Comparison of ENCODE assay signal across 23 cellular contexts in the genomic region with DNA sequence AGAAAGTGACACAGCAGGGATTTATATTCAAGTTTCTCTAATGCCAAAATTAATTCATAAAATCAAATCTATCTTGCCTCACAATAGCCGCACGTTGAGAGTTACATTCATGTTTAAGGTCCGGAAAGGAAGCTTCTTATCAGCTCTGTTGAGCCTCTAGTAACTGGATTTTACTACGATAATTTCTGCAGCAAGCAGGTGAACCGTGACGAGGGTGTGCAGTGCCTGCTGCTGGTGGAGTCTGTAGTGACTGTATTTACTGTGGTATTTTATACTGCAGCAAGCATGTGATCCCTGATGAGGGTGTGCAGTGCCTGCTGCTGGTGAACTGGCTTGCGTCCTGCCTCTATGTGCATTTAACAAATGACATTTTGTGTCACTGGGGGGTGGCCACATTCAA.
"Had no signal": no experiment of that assay in that cellular context is flagged by ENCODE, and none has a peak within 500 bp of the region (broad histone marks: within the 10 kb centered on the region; RNA-seq: fewer than 3 reads in every experiment).

No MANE protein-coding gene starts in this region.

- ATAC-seq: activated CD4-positive, alpha-beta T cell treated with anti-CD3 and anti-CD28 coated beads for 36 hours; activated CD8-positive, alpha-beta T cell treated with anti-CD3 and anti-CD28 coated beads, Interleukin-2, amount 10 ng/mL, durations not matched to agents 7 days and 5 days; left cardiac atrium; right lobe of liver; stimulated activated naive CD8-positive, alpha-beta T cell treated with anti-CD3 and anti-CD28 coated beads, Interleukin-15, Interleukin-2, amounts not matched to agents 100 U/mL and 50 U/mL, for 24 hours had no signal

- DNase-seq: activated CD4-positive, alpha-beta T cell treated with anti-CD3 and anti-CD28 coated beads for 36 hours; activated CD4-positive, CD25-positive, alpha-beta regulatory T cell; activated CD8-positive, alpha-beta T cell treated with anti-CD3 and anti-CD28 coated beads, Interleukin-2, amount 10 ng/mL, durations not matched to agents 7 days and 5 days; activated effector memory CD4-positive, alpha-beta T cell treated with Interleukin-2 at 50 U/mL for 16 hours; activated naive CD4-positive, alpha-beta T cell treated with Interleukin-2 at 50 U/mL for 16 hours; activated T-cell treated with anti-CD3 and anti-CD28 coated beads for 4 hours; anterior cingulate cortex; effector CD4-positive, alpha-beta T cell; esophagus squamous epithelium; foreskin melanocyte; left cardiac atrium; mammary epithelial cell; nephron progenitor cell; right lobe of liver; stimulated activated CD4-positive, alpha-beta T cell treated with anti-CD3 and anti-CD28 coated beads, Interleukin-4, amount 100 ng/mL, for 1 hour; stimulated activated naive CD8-positive, alpha-beta T cell treated with anti-CD3 and anti-CD28 coated beads, Interleukin-15, Interleukin-2, amounts not matched to agents 100 U/mL and 50 U/mL, for 24 hours; T-helper 2 cell; uterus had no signal

- H3K27ac Mint-ChIP-seq: activated CD4-positive, alpha-beta T cell treated with anti-CD3 and anti-CD28 coated beads for 36 hours; activated CD8-positive, alpha-beta T cell treated with anti-CD3 and anti-CD28 coated beads, Interleukin-2, amount 10 ng/mL, durations not matched to agents 7 days and 5 days; activated naive CD8-positive, alpha-beta T cell; dendritic cell treated with granulocyte-macrophage colony-stimulating factor and Interleukin-4, amounts not matched to agents 40 ng/mL and 50 ng/mL, for 4 days; nephron progenitor cell had no signal

- H3K9me3 Mint-ChIP-seq: dendritic cell treated with granulocyte-macrophage colony-stimulating factor and Interleukin-4, amounts not matched to agents 40 ng/mL and 50 ng/mL, for 4 days had no signal

- H3K27me3 Mint-ChIP-seq: activated naive CD8-positive, alpha-beta T cell; dendritic cell treated with granulocyte-macrophage colony-stimulating factor and Interleukin-4, amounts not matched to agents 40 ng/mL and 50 ng/mL, for 4 days had no signal

- H3K4me3 Mint-ChIP-seq: activated CD4-positive, alpha-beta T cell treated with anti-CD3 and anti-CD28 coated beads for 36 hours; activated CD8-positive, alpha-beta T cell treated with anti-CD3 and anti-CD28 coated beads, Interleukin-2, amount 10 ng/mL, durations not matched to agents 7 days and 5 days; activated naive CD8-positive, alpha-beta T cell; central memory CD8-positive, alpha-beta T cell; dendritic cell treated with granulocyte-macrophage colony-stimulating factor and Interleukin-4, amounts not matched to agents 40 ng/mL and 50 ng/mL, for 4 days; nephron progenitor cell had no signal

- H3K36me3 ChIP-seq: esophagus squamous epithelium, neutrophil, right lobe of liver, thoracic aorta, uterus had no signal

- H3K4me1 ChIP-seq: esophagus squamous epithelium, right lobe of liver, uterus had no signal

- H3K27me3 ChIP-seq: esophagus squamous epithelium, neutrophil, right lobe of liver, uterus had no signal

- H3K4me3 ChIP-seq: esophagus squamous epithelium, right lobe of liver, thoracic aorta, uterus had no signal

- H3K4me1 Mint-ChIP-seq: activated CD4-positive, alpha-beta T cell treated with anti-CD3 and anti-CD28 coated beads for 36 hours; central memory CD8-positive, alpha-beta T cell had no signal

- H3K27ac ChIP-seq: esophagus squamous epithelium, neutrophil, right lobe of liver, thoracic aorta, uterus had no signal

- H3K9me3 ChIP-seq: neutrophil, right lobe of liver, uterus had no signal
